Comparison of ENCODE assay signal across 19 cellular contexts in genomic region chr11:125331357-125331756, GRCh38.
"Had no signal": no experiment of that assay in that cellular context is flagged by ENCODE, and none has a peak within 500 bp of the region (broad histone marks: within the 10 kb centered on the region; RNA-seq: fewer than 3 reads in every experiment).

No MANE protein-coding gene starts in this region.

- H3K4me3 ChIP-seq: cardiac muscle cell, colonic mucosa, esophagus muscularis mucosa, gastrocnemius medialis, heart right ventricle, stomach had no signal

- H3K27ac ChIP-seq: cardiac muscle cell, colonic mucosa, epithelial cell of prostate, esophagus muscularis mucosa, gastrocnemius medialis, heart right ventricle, neutrophil, stomach had no signal

- H3K9me3 ChIP-seq: colonic mucosa, esophagus muscularis mucosa, gastrocnemius medialis, heart right ventricle, neutrophil, stomach had no signal

- H3K4me1 ChIP-seq: colonic mucosa, gastrocnemius medialis, stomach had no signal

- DNase-seq: colonic mucosa; effector CD8-positive, alpha-beta T cell; gastrocnemius medialis; heart right ventricle; immature natural killer cell; kidney; left cardiac atrium; left ventricle myocardium superior; naive thymus-derived CD8-positive, alpha-beta T cell; stimulated activated CD4-positive, alpha-beta T cell treated with anti-CD3 and anti-CD28 coated beads, Interleukin-2, amount 100 ng/mL, for 24 hours; stimulated activated CD4-positive, alpha-beta T cell treated with anti-CD3 and anti-CD28 coated beads, Interleukin-4, amount 100 ng/mL, for 4 hours; stimulated activated naive B cell treated with anti-CD40 and anti-IgM and Interleukin-4, amounts not matched to agents 10 μg/mL and 1 μg/mL and 100 μg/mL, for 72 hours; stomach; substantia nigra; trophoblast cell had no signal

- H3K27me3 ChIP-seq: cardiac muscle cell, colonic mucosa, esophagus muscularis mucosa, gastrocnemius medialis, heart right ventricle, stomach had no signal

- H3K36me3 ChIP-seq: cardiac muscle cell, colonic mucosa, gastrocnemius medialis, heart right ventricle, neutrophil, stomach had no signal
